Comparison of ENCODE assay signal across 8 cellular contexts in the genomic region with DNA sequence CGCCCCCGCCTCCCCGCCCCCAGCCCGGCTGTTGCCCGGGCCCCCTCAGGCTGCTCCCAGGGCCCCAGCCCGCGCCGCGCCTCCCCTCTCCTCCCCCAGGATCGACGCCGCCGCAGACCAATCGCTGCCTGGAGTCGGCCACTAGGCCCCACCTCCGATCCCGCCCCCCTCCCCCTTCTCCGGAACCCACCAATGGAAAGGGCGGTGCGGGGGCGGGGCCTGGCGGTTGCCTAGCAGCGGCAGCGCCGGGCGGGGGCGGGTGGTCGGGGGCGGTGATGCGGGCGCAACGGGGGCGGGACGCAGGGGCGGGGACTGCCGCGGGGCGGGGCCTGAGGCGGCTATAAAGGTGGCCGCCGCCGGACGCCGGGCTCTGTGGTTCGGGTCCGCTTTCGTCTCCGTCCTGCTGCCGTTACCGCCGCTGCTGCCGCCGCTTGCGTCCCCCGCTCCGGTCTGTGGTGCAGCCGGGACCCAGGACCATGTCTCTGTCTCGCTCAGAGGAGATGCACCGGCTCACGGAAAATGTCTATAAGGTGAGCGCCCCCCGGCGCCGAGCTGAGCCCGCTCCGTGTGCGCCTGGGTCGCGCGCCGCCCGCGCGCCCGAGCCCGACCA. TPM values are rescaled to one million over a fixed set of nuclear protein-coding genes. Genes with fewer than 3 reads are reported as not detected.
DNase-seq lines count a peak whose midpoint lies in the region; TF ChIP-seq lines count a peak whose summit lies in the region.

BAIAP2 (plus strand) TSS at position 373 of the 610 bp plus-strand sequence; CDS start at position 477, 104 bp downstream.

- peaks cover 22% of the 10 kb centered on the region for H3K79me1 ChIP-seq in trophoblast cell (ENCODE audit: low read length)

- H2AK5ac ChIP-seq in trophoblast cell (ENCODE audit: low read length): peak within 1 kb of the TSS; percentile 58

- peak within 1 kb of the TSS; percentile 27 for H4K91ac ChIP-seq in trophoblast cell (ENCODE audit: low read depth, low read length)

- no peak within 1 kb of the TSS for H3K27ac ChIP-seq in adipose tissue (ENCODE audit: low read depth, low read length)
- H3K27ac ChIP-seq in trophoblast cell (ENCODE audit: low read depth, low read length): no peak within 1 kb of the TSS
- H3K27ac ChIP-seq in thyroid gland: peak within 1 kb of the TSS in 2 of 3 donors; percentile 85 to 86

- peak within 1 kb of the TSS; percentile 60 for H3K18ac ChIP-seq in trophoblast cell (ENCODE audit: low read length)

- TF ChIP-seq POLR2A in thyroid gland (IDR thresholded peaks at IDR 0.05): peak; percentile 95 to 97

- H3K36me3 ChIP-seq in trophoblast cell (ENCODE audit: control insufficient read depth in 1 of 2, insufficient read depth in 2 of 2, low read length in 2 of 2): peaks cover 8% of the 10 kb centered on the region in 2 experiments
- H3K36me3 ChIP-seq in thyroid gland: no peaks in the 10 kb centered on the region

- H2BK5ac ChIP-seq in trophoblast cell (ENCODE audit: low read depth, low read length, poor library complexity): peak within 1 kb of the TSS; percentile 9

- H3K27me3 ChIP-seq in trophoblast cell (ENCODE audit: insufficient read depth, low read length): no peaks in the 10 kb centered on the region
- no peaks in the 10 kb centered on the region for H3K27me3 ChIP-seq in thyroid gland

- peak within 1 kb of the TSS; percentile 24 for H2AFZ ChIP-seq in trophoblast cell (ENCODE audit: insufficient read depth, low read length, poor library complexity)

- H3K9ac ChIP-seq in trophoblast cell (ENCODE audit: low read length): peak within 1 kb of the TSS; percentile 54

- CTCF ChIA-PET in HEK293T (lab: Yijun Ruan, JAX): no interaction called here

- peak within 1 kb of the TSS; percentile 88 for H3K4me2 ChIP-seq in trophoblast cell (ENCODE audit: low read length)

- intact Hi-C loops in cardiac septum (cut with DNase I): no loop called here
- intact Hi-C loops in thyroid gland (cut with DNase I): loop anchor here (10.0 kb wide), 1 partner anchor 190 kb away; the partner anchor contains the start of gene CEP131

- H3K9me3 ChIP-seq in trophoblast cell (ENCODE audit: insufficient read depth, low read depth, low read length): peaks cover 4% of the 10 kb centered on the region
- no peaks in the 10 kb centered on the region for H3K9me3 ChIP-seq in thyroid gland

- H4K12ac ChIP-seq in trophoblast cell (ENCODE audit: low read depth, low read length): peak within 1 kb of the TSS; percentile 40

- H3K14ac ChIP-seq in trophoblast cell (ENCODE audit: low read length): peak within 1 kb of the TSS; percentile 13

- H3K23ac ChIP-seq in trophoblast cell (ENCODE audit: low read length): no peak within 1 kb of the TSS

- no peak for TF ChIP-seq CTCF in thyroid gland (IDR thresholded peaks at IDR 0.05)

- H2BK120ac ChIP-seq in trophoblast cell (ENCODE audit: insufficient read depth, low read length, poor library complexity): no peak within 1 kb of the TSS

- WGBS in adipose tissue, 3 donors: 0 to 1% (median 0%) methylated on average over 47 to 76 of the region's 76 CpGs
- WGBS in trophoblast cell (ENCODE audit: extremely low coverage, insufficient coverage, insufficient read length): no CpG with 5 or more reads among the region's 76 CpGs
- 0% methylated on average over 13 of the region's 76 CpGs; no CpG with 5 or more reads in 1 of the 2 donors for WGBS in thyroid gland, 2 donors

- H3K4me1 ChIP-seq in trophoblast cell (ENCODE audit: control insufficient read depth in 1 of 2, insufficient read depth in 2 of 2, low read length in 2 of 2): peaks cover 42 to 43% of the 10 kb centered on the region in 2 experiments
- peaks cover 42 to 53% of the 10 kb centered on the region in 2 donors for H3K4me1 ChIP-seq in thyroid gland

- H2BK12ac ChIP-seq in trophoblast cell (ENCODE audit: low read length): no peak within 1 kb of the TSS

- POLR2A ChIA-PET in HEK293T (lab: Yijun Ruan, JAX): interaction anchor here (0.6 to 1.2 kb wide), 10 partner anchors 9 to 565 kb away, joined by 3 to 6 read pairs (median 4); no protein-coding TSS in a partner anchor

- peaks cover 26% of the 10 kb centered on the region for H3K79me2 ChIP-seq in trophoblast cell (ENCODE audit: control insufficient read depth, insufficient read depth, low read length, poor library complexity)

- H4K8ac ChIP-seq in trophoblast cell (ENCODE audit: low read depth, low read length): peak within 1 kb of the TSS; percentile 34

- peak within 1 kb of the TSS; percentile 75 for H3K4ac ChIP-seq in trophoblast cell (ENCODE audit: low read depth, low read length)

- DNase-seq in GDM1 (lab: John Stamatoyannopoulos, UW): peak; percentile 96
- peak; percentile 100 for DNase-seq in HEK293T (ENCODE audit: extremely low spot score)
- DNase-seq in NCI-H1105 treated with DMSO at 0.1 percent for 48 hours (lab: John Stamatoyannopoulos, UW): peak; percentile 86
- DNase-seq in T follicular helper cell (ENCODE audit: low read depth): peak; percentile 97
- peak; percentile 99 for DNase-seq in cardiac septum (ENCODE audit: low spot score)
- DNase-seq in trophoblast cell: peak; percentile 87 to 91
- peak; percentile 95 to 97 for DNase-seq in thyroid gland

- H3K4me3 ChIP-seq in trophoblast cell (ENCODE audit: low read depth, low read length) (peak within 1 kb of the TSS; percentile 83), thyroid gland (replicated peaks in 1 of 3) (peak within 1 kb of the TSS; percentile 29 to 68 (median 64))

TF ChIP-seq in HEK293T, 16 proteins besides CTCF, POLR2A, EP300 and RAD21:
- 0 out of 2 replicates have a peak, but pooled peaks have one; percentile 32 for TF ChIP-seq ARNT (IDR thresholded peaks at IDR 0.05)
- peak; percentile 65 for TF ChIP-seq ELF4 (IDR thresholded peaks at IDR 0.05)
- TF ChIP-seq PKNOX1 (IDR thresholded peaks at IDR 0.05): peak; percentile 97
- TF ChIP-seq L3MBTL2 (conservative IDR thresholded peaks at IDR 0.05): no peak

RNA-seq across cellular contexts. Expression of gene BAIAP2, which starts in this region (rescaled TPM):
- 10 to 100 TPM in 2 of 3 donors, 1 to 10 TPM in 1; 6.9 to 23.7 (median 14.9) TPM for polyA plus RNA-seq in adipose tissue
- total RNA-seq in cardiac septum (9.8 TPM), thyroid gland (10 to 100 TPM; 35.8 to 86.8 (median 42.1) TPM)
- polyA plus RNA-seq in trophoblast cell (2013): 81.6 and 88.1 TPM in 2 replicates

Comparison
In these comparisons a context has a peak if more than half of its experiments do, and no peak if none do; other contexts are left out.
1. H3K27ac ChIP-seq: peak in thyroid gland (2 of 3); none in adipose tissue (single experiment) and trophoblast cell (single experiment).
2. Peak in every context shown above with its lines, with median percentiles within 50 percentile points of each other: DNase-seq.